In genomic region chr2:27855476-27855875, GRCh38 we compare ENCODE assay signal across 11 cellular contexts. TPM values are rescaled to one million over a fixed set of nuclear protein-coding genes. Genes with fewer than 3 reads are reported as not detected.
DNase-seq lines count a peak whose midpoint lies in the region; ATAC-seq and TF ChIP-seq lines count a peak whose summit lies in the region.
"Had no signal": no experiment of that assay in that cellular context is flagged by ENCODE, and none has a peak within 500 bp of the region (broad histone marks: within the 10 kb centered on the region; RNA-seq: fewer than 3 reads in every experiment).

No MANE protein-coding gene starts in this region.

- H3K4me3 ChIP-seq in mucosa of descending colon, result no peak overlapping the region

- ATAC-seq in omental fat pad (ENCODE audit: low FRiP score), result peak; percentile 45
- ATAC-seq in mucosa of descending colon, result no peak

- H3K9me3 ChIP-seq in mucosa of descending colon, result no peaks in the 10 kb centered on the region

- intact Hi-C loops in mucosa of descending colon (cut with DNase I, micrococcal nuclease), result no loop called here

- H3K36me3 ChIP-seq in mucosa of descending colon (ENCODE audit: low read depth), result no peaks in the 10 kb centered on the region

- DNase-seq in DMS53 treated with DMSO at 0.1 percent for 48 hours (lab: John Stamatoyannopoulos, UW; ENCODE audit: unreplicated experiment), result peak; percentile 50
- DNase-seq in NCI-H226, result peak; percentile 69
- DNase-seq in dedifferentiated amniotic fluid mesenchymal stem cell (ENCODE audit: extremely low spot score), result peak; percentile 30
- no peak for DNase-seq in omental fat pad (ENCODE audit: low spot score)
- DNase-seq in C1 segment of cervical spinal cord (lab: John Stamatoyannopoulos, UW), result no peak
- DNase-seq in iPS-NIHi11 (ENCODE audit: low spot score), result no peak
- DNase-seq in mucosa of descending colon, result no peak
- no peak for DNase-seq in pons (ENCODE audit: low spot score)
- DNase-seq: activated CD4-positive, CD25-positive, alpha-beta regulatory T cell treated with anti-CD3 and anti-CD28 coated beads, Interleukin-2, amount 50 U/mL, for 72 hours; NCI-H1048; NCI-H524 treated with DMSO at 0.1 percent for 48 hours had no signal

- no peaks in the 10 kb centered on the region for H3K4me1 ChIP-seq in mucosa of descending colon (ENCODE audit: low read depth)

- TF ChIP-seq CTCF in omental fat pad (IDR thresholded peaks at IDR 0.05) (no peak), mucosa of descending colon (IDR thresholded peaks at IDR 0.05) (no peak)

RNA-seq across cellular contexts. Expression of gene RBKS, which starts 34.7 kb away (rescaled TPM):
- total RNA-seq in omental fat pad, result 10 to 100 TPM in 1 of 4 donors, 1 to 10 TPM in 3; 2.1 to 12.3 (median 4.8) TPM
- total RNA-seq in mucosa of descending colon, result 10 to 100 TPM in 2 of 3 donors, 1 to 10 TPM in 1; 5.9 to 10.6 (median 10.3) TPM

RNA-seq across cellular contexts. Expression of gene BABAM2, which starts 35.1 kb away (rescaled TPM):
- 10 to 100 TPM; 29.2 to 41.0 (median 36.5) TPM for total RNA-seq in omental fat pad
- total RNA-seq in mucosa of descending colon, result 10 to 100 TPM; 34.8 to 42.4 (median 41.3) TPM

Comparison
In these comparisons a context has a peak if more than half of its experiments do, and no peak if none do; other contexts are left out.
1. DNase-seq: peak in DMS53 treated with DMSO at 0.1 percent for 48 hours (single experiment), NCI-H226 (single experiment) and dedifferentiated amniotic fluid mesenchymal stem cell (single experiment); none in omental fat pad (single experiment), C1 segment of cervical spinal cord (0 of 14), iPS-NIHi11 (single experiment), mucosa of descending colon (0 of 3) and pons (single experiment).